In the genomic region with DNA sequence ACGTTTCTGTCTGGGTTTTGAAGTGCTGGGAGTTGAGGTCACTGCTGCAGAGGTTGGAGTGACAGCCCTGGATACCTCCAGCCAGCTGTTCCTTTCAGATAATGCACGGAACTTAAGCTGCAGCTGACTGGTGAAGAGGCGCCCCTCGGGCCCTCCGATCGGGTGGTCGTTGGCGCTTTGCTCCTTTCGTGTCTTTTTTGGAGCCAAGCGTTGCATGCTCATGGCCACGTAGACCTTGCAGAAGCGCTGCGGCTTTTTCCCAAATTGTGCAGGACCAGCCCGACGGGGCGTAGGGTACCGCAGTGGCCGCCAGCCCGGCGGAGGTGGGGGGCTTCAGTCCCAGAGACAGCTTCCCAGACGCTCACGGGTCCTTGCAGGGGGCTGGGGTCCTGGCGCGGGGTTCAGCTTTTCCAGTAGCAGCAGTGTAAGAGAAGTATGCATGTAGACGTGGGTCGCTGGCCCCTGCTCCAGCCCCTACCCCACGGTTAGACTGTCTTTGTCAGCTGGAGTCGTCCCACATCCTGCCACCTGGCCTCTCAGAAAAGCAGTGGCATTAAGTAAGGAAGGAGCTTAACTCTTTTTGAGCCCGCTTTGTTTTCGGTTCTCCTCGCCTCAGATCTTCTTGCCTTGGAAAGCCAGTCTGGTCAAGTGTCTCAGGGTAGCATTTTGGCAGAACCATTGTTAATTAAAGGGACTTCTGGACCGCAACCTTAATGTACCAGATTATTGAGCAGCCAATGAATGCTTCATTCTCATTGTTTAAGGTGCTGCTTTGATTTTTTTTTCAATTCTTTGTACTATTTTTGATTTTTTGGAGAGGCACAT, we compare ENCODE assay signal across 8 cellular contexts. TPM values are rescaled to one million over a fixed set of nuclear protein-coding genes. Genes with fewer than 3 reads are reported as not detected.
DNase-seq lines count a peak whose midpoint lies in the region; ATAC-seq lines count a peak whose summit lies in the region.

No MANE protein-coding gene starts in this region.

- POLR2A ChIA-PET in activated naive CD8-positive, alpha-beta T cell treated with anti-CD3 and anti-CD28 coated beads, Interleukin-2, amount 10 ng/mL, durations not matched to agents 7 days and 5 days (lab: Charles Lee): interaction anchor here (0.6 to 3.2 kb wide), 22 partner anchors 14 to 160 kb away, joined by 3 to 35 read pairs (median 5); no protein-coding TSS in a partner anchor

- intact Hi-C loops in left ventricle myocardium superior (cut with micrococcal nuclease) (no loop called here), sciatic nerve (cut with DNase I) (no loop called here)

- H3K27me3 ChIP-seq in HAP-1 (ENCODE audit: low read depth): peaks cover 4% of the 10 kb centered on the region; the same call in 1 of the 2 replicates

- in situ Hi-C loops in HAP-1 (cut with MboI; ENCODE audit: low sequenced_read_pairs): loop anchor here (10.0 kb wide), 1 partner anchor 153 kb away; no protein-coding TSS in a partner anchor

- H3K4me3 ChIP-seq in HAP-1: peak overlapping the region; percentile 60

- no peaks in the 10 kb centered on the region for H3K9me3 ChIP-seq in HAP-1

- H3K27me3 Mint-ChIP-seq in activated naive CD8-positive, alpha-beta T cell treated with anti-CD3 and anti-CD28 coated beads, Interleukin-2, amount 10 ng/mL, durations not matched to agents 7 days and 5 days: no peaks in the 10 kb centered on the region

- peak overlapping the region; percentile 90 for H3K4me3 Mint-ChIP-seq in activated naive CD8-positive, alpha-beta T cell treated with anti-CD3 and anti-CD28 coated beads, Interleukin-2, amount 10 ng/mL, durations not matched to agents 7 days and 5 days

- peak overlapping the region; percentile 95 for H3K27ac Mint-ChIP-seq in activated naive CD8-positive, alpha-beta T cell treated with anti-CD3 and anti-CD28 coated beads, Interleukin-2, amount 10 ng/mL, durations not matched to agents 7 days and 5 days

- ATAC-seq in activated naive CD8-positive, alpha-beta T cell treated with anti-CD3 and anti-CD28 coated beads, Interleukin-2, amount 10 ng/mL, durations not matched to agents 7 days and 5 days (ENCODE audit: low read depth): peak; percentile 8
- peak; percentile 33 for ATAC-seq in left ventricle myocardium superior
- peak; percentile 18 for ATAC-seq in sciatic nerve

- H3K9me3 Mint-ChIP-seq in activated naive CD8-positive, alpha-beta T cell treated with anti-CD3 and anti-CD28 coated beads, Interleukin-2, amount 10 ng/mL, durations not matched to agents 7 days and 5 days: no peaks in the 10 kb centered on the region

- H3K36me3 Mint-ChIP-seq in activated naive CD8-positive, alpha-beta T cell treated with anti-CD3 and anti-CD28 coated beads, Interleukin-2, amount 10 ng/mL, durations not matched to agents 7 days and 5 days: peaks cover 24% of the 10 kb centered on the region

- H3K36me3 ChIP-seq in HAP-1 (replicated peaks): 0 out of 2 replicates have a peak, but pooled peaks cover 4% of the 10 kb centered on the region

- peak; percentile 29 for DNase-seq in DMS79 treated with DMSO at 0.1 percent for 48 hours (lab: John Stamatoyannopoulos, UW)
- peak in 1 of 2 experiments; percentile 35 for DNase-seq in HAP-1 (ENCODE audit: low spot score in 2 of 2)
- DNase-seq in NOMO-1 (lab: John Stamatoyannopoulos, UW; ENCODE audit: unreplicated experiment in 2 of 2): peak; percentile 23 to 30
- peak; percentile 61 for DNase-seq in activated naive CD8-positive, alpha-beta T cell treated with anti-CD3 and anti-CD28 coated beads, Interleukin-2, amount 10 ng/mL, durations not matched to agents 7 days and 5 days
- DNase-seq in left ventricle myocardium superior: peak; percentile 48
- DNase-seq in sciatic nerve (ENCODE audit: low spot score): no peak
- no peak for DNase-seq in NCI-H446 treated with DMSO at 0.1 percent for 48 hours (lab: John Stamatoyannopoulos, UW)
- no peak for DNase-seq in H4 (ENCODE audit: low spot score)

- peaks cover 18% of the 10 kb centered on the region for H3K4me1 ChIP-seq in HAP-1

- H3K4me1 Mint-ChIP-seq in activated naive CD8-positive, alpha-beta T cell treated with anti-CD3 and anti-CD28 coated beads, Interleukin-2, amount 10 ng/mL, durations not matched to agents 7 days and 5 days: peaks cover 52% of the 10 kb centered on the region

RNA-seq across cellular contexts. Expression of a gene that starts 0.8 kb away (rescaled TPM):
- total RNA-seq in activated naive CD8-positive, alpha-beta T cell treated with anti-CD3 and anti-CD28 coated beads, Interleukin-2, amount 10 ng/mL, durations not matched to agents 7 days and 5 days: 10 to 100 TPM; 88.6 to 89.5 TPM
- total RNA-seq in left ventricle myocardium superior (9.9 TPM), sciatic nerve (37.5 TPM)
- total RNA-seq in H4 (2014; rRNA removed; shearing (Covaris generic)): 0.41 and 0.45 TPM in 2 replicates

Comparison
In these comparisons a context has a peak if more than half of its experiments do, and no peak if none do; other contexts are left out.
1. DNase-seq: peak in DMS79 treated with DMSO at 0.1 percent for 48 hours (single experiment), NOMO-1 (2 of 2), activated naive CD8-positive, alpha-beta T cell treated with anti-CD3 and anti-CD28 coated beads, Interleukin-2, amount 10 ng/mL, durations not matched to agents 7 days and 5 days (single experiment) and left ventricle myocardium superior (single experiment); none in sciatic nerve (single experiment), NCI-H446 treated with DMSO at 0.1 percent for 48 hours (single experiment) and H4 (single experiment).
2. Peak in every context shown above with its lines, with median percentiles within 50 percentile points of each other: ATAC-seq.